In the genomic region with DNA sequence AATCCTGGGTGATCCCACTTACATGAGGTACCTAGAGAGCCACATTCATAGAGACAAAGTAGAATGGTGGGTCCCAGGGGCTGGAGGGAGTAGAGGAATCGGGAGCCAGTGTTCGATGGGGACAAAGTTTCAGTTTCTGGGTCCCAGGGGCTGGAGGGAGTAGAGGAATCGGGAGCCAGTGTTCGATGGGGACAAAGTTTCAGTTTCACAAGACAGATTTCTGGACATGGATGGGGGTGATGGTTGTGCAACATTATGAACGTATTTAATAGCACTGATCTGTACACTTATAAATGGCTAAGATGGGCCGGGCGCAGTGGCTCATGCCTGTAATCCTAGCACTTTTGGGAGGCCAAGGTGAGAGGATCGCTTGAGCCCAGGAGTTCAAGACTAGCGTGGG, we compare ENCODE assay signal across 9 cellular contexts. TPM values are rescaled to one million over a fixed set of nuclear protein-coding genes. Genes with fewer than 3 reads are reported as not detected.
DNase-seq lines count a peak whose midpoint lies in the region; ATAC-seq and TF ChIP-seq lines count a peak whose summit lies in the region.
"Not testable (repeated sequence)": the region's sequence is repeated elsewhere in the genome, so short reads cannot be mapped to it uniquely, and the experiment has no call there.
"Had no signal": no experiment of that assay in that cellular context is flagged by ENCODE, and none has a peak within 500 bp of the region (broad histone marks: within the 10 kb centered on the region; RNA-seq: fewer than 3 reads in every experiment).

No MANE protein-coding gene starts in this region.

- DNase-seq in CD4-positive, alpha-beta memory T cell, result peak in 1 of 5 donors; percentile 19
- not testable (repeated sequence) for DNase-seq in Karpas-422; activated CD8-positive, alpha-beta T cell treated with anti-CD3 and anti-CD28 coated beads, Interleukin-2, amount 10 ng/mL, durations not matched to agents 7 days and 5 days; MCF 10A (ENCODE audit: unreplicated experiment); endothelial cell (ENCODE audit: low spot score); osteocyte (ENCODE audit: extremely low spot score, unreplicated experiment)

- CTCF ChIA-PET in CD4-positive, alpha-beta memory T cell (lab: Charles Lee; ENCODE audit: partially characterized antibody), result interaction anchor here (2.6 kb wide), 1 partner anchor 56 kb away, joined by 15 read pairs; no protein-coding TSS in a partner anchor
- CTCF ChIA-PET in activated CD8-positive, alpha-beta T cell treated with anti-CD3 and anti-CD28 coated beads, Interleukin-2, amount 10 ng/mL, durations not matched to agents 7 days and 5 days (lab: Charles Lee), result interaction anchor here (2.5 kb wide), 1 partner anchor 13 kb away, joined by 10 read pairs; no protein-coding TSS in a partner anchor
- CTCF ChIA-PET in MCF 10A (lab: Yijun Ruan, JAX), result interaction anchor here (1.6 kb wide), 1 partner anchor 57 kb away, joined by 3 read pairs; no protein-coding TSS in a partner anchor

- not testable (repeated sequence) for H4K20me1 ChIP-seq in Karpas-422 (ENCODE audit: insufficient read depth, low read depth, low read length)

- H3K27ac Mint-ChIP-seq in CD4-positive, alpha-beta memory T cell, result peak overlapping the region in 6 of 7 donors; percentile 6 to 80 (median 22)
- peak overlapping the region; percentile 56 for H3K27ac Mint-ChIP-seq in activated CD8-positive, alpha-beta T cell treated with anti-CD3 and anti-CD28 coated beads, Interleukin-2, amount 10 ng/mL, durations not matched to agents 7 days and 5 days
- H3K27ac Mint-ChIP-seq in MCF 10A (ENCODE audit: low read depth, unreplicated experiment) (peak overlapping the region; percentile 8), endothelial cell (ENCODE audit: unreplicated experiment) (peak overlapping the region; percentile 15), osteocyte (ENCODE audit: unreplicated experiment) (peak overlapping the region; percentile 32)

- intact Hi-C loops in CD4-positive, alpha-beta memory T cell (cut with micrococcal nuclease), result loop anchor here (5.0 kb wide), 1 partner anchor 37 kb away; no protein-coding TSS in a partner anchor
- intact Hi-C loops in MCF 10A (cut with micrococcal nuclease), result not testable (repeated sequence)

- not testable (repeated sequence) for H3K9me3 ChIP-seq in CD4-positive, alpha-beta memory T cell (ENCODE audit: control insufficient read depth in 1 of 2, low read length in 2 of 2); Karpas-422 (ENCODE audit: low read length); liver (ENCODE audit: control insufficient read depth in 4 of 4, low read length in 3 of 4)

- 34% methylated on average over 9 of the region's 9 CpGs for WGBS in liver

- POLR2A ChIA-PET in CD4-positive, alpha-beta memory T cell (lab: Charles Lee; ENCODE audit: partially characterized antibody), result interaction anchor here (1.3 to 3.7 kb wide), 2 partner anchors 14 to 63 kb away, joined by 3 to 19 read pairs; no protein-coding TSS in a partner anchor
- POLR2A ChIA-PET in activated CD8-positive, alpha-beta T cell treated with anti-CD3 and anti-CD28 coated beads, Interleukin-2, amount 10 ng/mL, durations not matched to agents 7 days and 5 days (lab: Charles Lee), result interaction anchor here (1.1 kb wide), 1 partner anchor 99 kb away, joined by 3 read pairs; no protein-coding TSS in a partner anchor
- POLR2A ChIA-PET in MCF 10A (lab: Yijun Ruan, JAX), result interaction anchor here (1.4 kb wide), 1 partner anchor 14 kb away, joined by 7 read pairs; no protein-coding TSS in a partner anchor

- not testable (repeated sequence) for H3K27me3 Mint-ChIP-seq in CD4-positive, alpha-beta memory T cell; activated CD8-positive, alpha-beta T cell treated with anti-CD3 and anti-CD28 coated beads, Interleukin-2, amount 10 ng/mL, durations not matched to agents 7 days and 5 days (ENCODE audit: low read depth); MCF 10A (ENCODE audit: insufficient read depth, unreplicated experiment); osteocyte (ENCODE audit: unreplicated experiment)
- peaks cover 12% of the 10 kb centered on the region for H3K27me3 Mint-ChIP-seq in endothelial cell (ENCODE audit: unreplicated experiment)

- H2AFZ ChIP-seq in Karpas-422 (ENCODE audit: low read length), result not testable (repeated sequence)

- not testable (repeated sequence) for H3K4me3 ChIP-seq in CD4-positive, alpha-beta memory T cell (ENCODE audit: low read length in 2 of 2); Karpas-422 (ENCODE audit: low read length)
- peak overlapping the region; percentile 35 to 46 (median 39) for H3K4me3 ChIP-seq in liver (ENCODE audit: low read depth in 1 of 3, low read length in 3 of 3)

- H3K9me3 Mint-ChIP-seq in CD4-positive, alpha-beta memory T cell; activated CD8-positive, alpha-beta T cell treated with anti-CD3 and anti-CD28 coated beads, Interleukin-2, amount 10 ng/mL, durations not matched to agents 7 days and 5 days (ENCODE audit: insufficient read depth); MCF 10A (ENCODE audit: unreplicated experiment); endothelial cell (ENCODE audit: unreplicated experiment); osteocyte (ENCODE audit: unreplicated experiment): not testable (repeated sequence)

- not testable (repeated sequence) for BruUV-seq in MCF 10A (replicated peaks; lab: Mats Ljungman, UMichigan)

- not testable (repeated sequence) for H3K27ac ChIP-seq in CD4-positive, alpha-beta memory T cell (ENCODE audit: low read depth, low read length)
- H3K27ac ChIP-seq in Karpas-422 (ENCODE audit: low read length) (peak overlapping the region; percentile 42), liver (ENCODE audit: low read depth in 1 of 2, low read length in 2 of 2) (peak overlapping the region; percentile 89 to 93)

- H3K27me3 ChIP-seq in CD4-positive, alpha-beta memory T cell (ENCODE audit: insufficient read depth, low read length); Karpas-422 (ENCODE audit: low read length); liver (ENCODE audit: control insufficient read depth in 4 of 4, insufficient read depth in 4 of 4, low read length in 3 of 4): not testable (repeated sequence)

- H3K4me1 Mint-ChIP-seq in CD4-positive, alpha-beta memory T cell, result peaks cover 16 to 28% (median 26%) of the 10 kb centered on the region in 4 donors
- peaks cover 30% of the 10 kb centered on the region for H3K4me1 Mint-ChIP-seq in activated CD8-positive, alpha-beta T cell treated with anti-CD3 and anti-CD28 coated beads, Interleukin-2, amount 10 ng/mL, durations not matched to agents 7 days and 5 days (ENCODE audit: low read depth)
- H3K4me1 Mint-ChIP-seq in MCF 10A (ENCODE audit: insufficient read depth, unreplicated experiment); endothelial cell (ENCODE audit: unreplicated experiment): not testable (repeated sequence)
- H3K4me1 Mint-ChIP-seq in osteocyte (ENCODE audit: unreplicated experiment), result peaks cover 15% of the 10 kb centered on the region

- H3K4me2 ChIP-seq in Karpas-422 (ENCODE audit: low read depth, low read length, poor library complexity, severe bottlenecking), result not testable (repeated sequence)

- not testable (repeated sequence) for TF ChIP-seq CTCF in MCF 10A (IDR thresholded peaks at IDR 0.05; ENCODE audit: unreplicated experiment); endothelial cell (IDR thresholded peaks at IDR 0.05; ENCODE audit: unreplicated experiment); liver (IDR thresholded peaks at IDR 0.05; ENCODE audit: low read depth, low read length, missing input control); osteocyte (IDR thresholded peaks at IDR 0.05)

- H3K4me3 Mint-ChIP-seq in CD4-positive, alpha-beta memory T cell, result peak overlapping the region in 1 of 8 donors; percentile 5
- not testable (repeated sequence) for H3K4me3 Mint-ChIP-seq in activated CD8-positive, alpha-beta T cell treated with anti-CD3 and anti-CD28 coated beads, Interleukin-2, amount 10 ng/mL, durations not matched to agents 7 days and 5 days; MCF 10A (ENCODE audit: unreplicated experiment); osteocyte (ENCODE audit: unreplicated experiment)
- H3K4me3 Mint-ChIP-seq in endothelial cell (ENCODE audit: unreplicated experiment), result peak overlapping the region; percentile 6

- H3K79me2 ChIP-seq in Karpas-422 (ENCODE audit: low read length), result peaks cover 33% of the 10 kb centered on the region

- TF ChIP-seq RAD21 in liver (IDR thresholded peaks at IDR 0.05), result peak in 1 of 2 donors; percentile 34

- H3K36me3 ChIP-seq in CD4-positive, alpha-beta memory T cell (ENCODE audit: insufficient read depth, low read length); Karpas-422 (ENCODE audit: insufficient read depth, low read length): not testable (repeated sequence)
- H3K36me3 ChIP-seq in liver (ENCODE audit: control insufficient read depth in 4 of 4, insufficient read depth in 3 of 4, low read depth in 1 of 4, low read length in 3 of 4), result peaks cover 0 to 15% (median 8%) of the 10 kb centered on the region in 4 donors

- not testable (repeated sequence) for H3K9me2 ChIP-seq in Karpas-422 (replicated peaks; ENCODE audit: insufficient read depth, low read length)

- not testable (repeated sequence) for H3K9ac ChIP-seq in Karpas-422 (ENCODE audit: low read length)
- peak overlapping the region in 1 of 2 donors; percentile 59 for H3K9ac ChIP-seq in liver (ENCODE audit: low read depth in 1 of 2, low read length in 2 of 2)

- peaks cover 18 to 32% of the 10 kb centered on the region in 2 donors for H3K36me3 Mint-ChIP-seq in CD4-positive, alpha-beta memory T cell
- peaks cover 31% of the 10 kb centered on the region for H3K36me3 Mint-ChIP-seq in activated CD8-positive, alpha-beta T cell treated with anti-CD3 and anti-CD28 coated beads, Interleukin-2, amount 10 ng/mL, durations not matched to agents 7 days and 5 days (ENCODE audit: low read depth)
- peaks cover 67% of the 10 kb centered on the region for H3K36me3 Mint-ChIP-seq in MCF 10A (ENCODE audit: insufficient read depth, unreplicated experiment)
- peaks cover 14% of the 10 kb centered on the region for H3K36me3 Mint-ChIP-seq in endothelial cell (ENCODE audit: low read depth, unreplicated experiment)
- peaks cover 17% of the 10 kb centered on the region for H3K36me3 Mint-ChIP-seq in osteocyte (ENCODE audit: unreplicated experiment)

- H3K4me1 ChIP-seq in CD4-positive, alpha-beta memory T cell (ENCODE audit: insufficient read depth, low read length), result peaks cover 21% of the 10 kb centered on the region
- H3K4me1 ChIP-seq in Karpas-422 (ENCODE audit: low read length) (peaks cover 78% of the 10 kb centered on the region), liver (ENCODE audit: control insufficient read depth in 4 of 4, insufficient read depth in 4 of 4, low read length in 3 of 4) (peaks cover 8 to 78% (median 48%) of the 10 kb centered on the region in 4 donors)

- ATAC-seq in activated CD8-positive, alpha-beta T cell treated with anti-CD3 and anti-CD28 coated beads, Interleukin-2, amount 10 ng/mL, durations not matched to agents 7 days and 5 days, result not testable (repeated sequence)

RNA-seq across cellular contexts. Expression of a gene that starts 4.2 kb away (rescaled TPM):
- 10 to 100 TPM; 33.8 to 34.8 TPM for total RNA-seq in CD4-positive, alpha-beta memory T cell
- polyA plus RNA-seq in CD4-positive, alpha-beta memory T cell, result 1 to 10 TPM; 2.0 to 6.6 TPM
- total RNA-seq in Karpas-422 (2014; rRNA removed; shearing (Covaris generic); ENCODE audit: low replicate concordance), result 20.0 and 64.1 TPM in 2 replicates
- total RNA-seq in activated CD8-positive, alpha-beta T cell treated with anti-CD3 and anti-CD28 coated beads, Interleukin-2, amount 10 ng/mL, durations not matched to agents 7 days and 5 days, result 10 to 100 TPM; 23.6 to 24.4 TPM
- total RNA-seq in MCF 10A (2022), result 16.1 and 21.9 TPM in 2 replicates
- 18.7 TPM for total RNA-seq in endothelial cell (ENCODE audit: unreplicated experiment)
- 10 to 100 TPM; 16.4 to 58.9 TPM for total RNA-seq in liver
- 10 to 100 TPM; 25.5 to 59.2 TPM for polyA plus RNA-seq in liver
- total RNA-seq in osteocyte, result 23.9 and 25.0 TPM in 2 replicates

RNA-seq across cellular contexts. Expression of a gene that starts 19.3 kb away (rescaled TPM):
- total RNA-seq in CD4-positive, alpha-beta memory T cell, result 100 to 1,000 TPM; 124 to 126 TPM
- polyA plus RNA-seq in CD4-positive, alpha-beta memory T cell, result 10 to 100 TPM; 51.5 to 61.4 TPM
- total RNA-seq in Karpas-422 (2014; rRNA removed; shearing (Covaris generic); ENCODE audit: low replicate concordance), result 46.7 and 117 TPM in 2 replicates
- total RNA-seq in activated CD8-positive, alpha-beta T cell treated with anti-CD3 and anti-CD28 coated beads, Interleukin-2, amount 10 ng/mL, durations not matched to agents 7 days and 5 days, result 100 to 1,000 TPM; 115 to 129 TPM
- 60.6 and 63.8 TPM in 2 replicates for total RNA-seq in MCF 10A (2022)
- total RNA-seq in endothelial cell (ENCODE audit: unreplicated experiment), result 33.1 TPM
- 10 to 100 TPM; 10.5 to 18.3 TPM for total RNA-seq in liver
- 10 to 100 TPM; 14.4 to 29.7 TPM for polyA plus RNA-seq in liver
- total RNA-seq in osteocyte, result 24.3 and 25.9 TPM in 2 replicates

RNA-seq across cellular contexts. Expression of a gene that starts 34.5 kb away (rescaled TPM):
- not detected for total RNA-seq in CD4-positive, alpha-beta memory T cell
- not detected for polyA plus RNA-seq in CD4-positive, alpha-beta memory T cell
- total RNA-seq in Karpas-422 (2014; rRNA removed; shearing (Covaris generic); ENCODE audit: low replicate concordance), result not detected in 2 replicates
- under 1 TPM in 1 of 2 experiments, not detected in 1; 0.10 TPM for total RNA-seq in activated CD8-positive, alpha-beta T cell treated with anti-CD3 and anti-CD28 coated beads, Interleukin-2, amount 10 ng/mL, durations not matched to agents 7 days and 5 days
- total RNA-seq in MCF 10A (2022) (0.77 and 2.7 TPM in 2 replicates), endothelial cell (ENCODE audit: unreplicated experiment) (0.87 TPM), liver (1 to 10 TPM in 1 of 2 donors, under 1 TPM in 1; 0.56 to 2.3 TPM), osteocyte (1.5 and 1.6 TPM in 2 replicates)
- polyA plus RNA-seq in liver, result 10 to 100 TPM in 1 of 2 donors, under 1 TPM in 1; 0.39 to 14.8 TPM
- total RNA-seq: OCI-LY7, SJCRH30 had no signal

RNA-seq across cellular contexts. Expression of a gene that starts 39.8 kb away (rescaled TPM):
- total RNA-seq in CD4-positive, alpha-beta memory T cell, result 100 to 1,000 TPM; 132 to 133 TPM
- 10 to 100 TPM; 16.5 to 20.5 TPM for polyA plus RNA-seq in CD4-positive, alpha-beta memory T cell
- 16.9 and 32.5 TPM in 2 replicates for total RNA-seq in Karpas-422 (2014; rRNA removed; shearing (Covaris generic); ENCODE audit: low replicate concordance)
- total RNA-seq in activated CD8-positive, alpha-beta T cell treated with anti-CD3 and anti-CD28 coated beads, Interleukin-2, amount 10 ng/mL, durations not matched to agents 7 days and 5 days, result 10 to 100 TPM; 53.2 to 58.1 TPM
- total RNA-seq in MCF 10A (2022) (27.6 and 27.9 TPM in 2 replicates), endothelial cell (ENCODE audit: unreplicated experiment) (48.5 TPM), liver (10 to 100 TPM; 20.9 to 31.7 TPM), osteocyte (52.5 and 55.7 TPM in 2 replicates)
- 10 to 100 TPM in 1 of 2 donors, 1 to 10 TPM in 1; 9.3 to 11.9 TPM for polyA plus RNA-seq in liver

RNA-seq across cellular contexts. Expression of a gene that starts 46.1 kb away (rescaled TPM):
- 100 to 1,000 TPM; 141 to 151 TPM for total RNA-seq in CD4-positive, alpha-beta memory T cell
- 1 to 10 TPM; 3.8 to 6.8 TPM for polyA plus RNA-seq in CD4-positive, alpha-beta memory T cell
- total RNA-seq in Karpas-422 (2014; rRNA removed; shearing (Covaris generic); ENCODE audit: low replicate concordance), result 42.3 and 89.8 TPM in 2 replicates
- total RNA-seq in activated CD8-positive, alpha-beta T cell treated with anti-CD3 and anti-CD28 coated beads, Interleukin-2, amount 10 ng/mL, durations not matched to agents 7 days and 5 days, result 10 to 100 TPM; 71.4 to 75.9 TPM
- total RNA-seq in MCF 10A (2022) (27.5 and 29.2 TPM in 2 replicates), endothelial cell (ENCODE audit: unreplicated experiment) (42.1 TPM), liver (10 to 100 TPM; 11.4 to 18.2 TPM), osteocyte (37.7 and 38.3 TPM in 2 replicates)
- polyA plus RNA-seq in liver, result 10 to 100 TPM in 1 of 2 donors, 1 to 10 TPM in 1; 6.2 to 15.9 TPM
